Comparison of ENCODE assay signal across 8 cellular contexts in genomic region chr19:17949956-17950309, GRCh38. TPM values are rescaled to one million over a fixed set of nuclear protein-coding genes. Genes with fewer than 3 reads are reported as not detected.
A peak's percentile ranks its signal among the peaks of the same experiment; 100 is the strongest.
DNase-seq lines count a peak whose midpoint lies in the region; ATAC-seq and TF ChIP-seq lines count a peak whose summit lies in the region.

No MANE protein-coding gene starts in this region.

- peaks cover 58% of the 10 kb centered on the region for H3K27me3 Mint-ChIP-seq in activated CD8-positive, alpha-beta memory T cell treated with anti-CD3 and anti-CD28 coated beads, Interleukin-2, amount 10 ng/mL, durations not matched to agents 7 days and 5 days
- peaks cover 53% of the 10 kb centered on the region for H3K27me3 Mint-ChIP-seq in central memory CD8-positive, alpha-beta T cell
- H3K27me3 Mint-ChIP-seq in progenitor cell of endocrine pancreas = peaks cover 14% of the 10 kb centered on the region

- TF ChIP-seq CTCF in progenitor cell of endocrine pancreas (IDR thresholded peaks at IDR 0.05; ENCODE audit: unreplicated experiment) = no peak
- TF ChIP-seq CTCF in omental fat pad (IDR thresholded peaks at IDR 0.05) = no peak

- no peak for DNase-seq in activated CD8-positive, alpha-beta memory T cell treated with anti-CD3 and anti-CD28 coated beads, Interleukin-2, amount 10 ng/mL, durations not matched to agents 7 days and 5 days
- DNase-seq in activated CD8-positive, alpha-beta memory T cell treated with anti-CD3 and anti-CD28 coated beads, Interleukin-2, amount 50 U/mL, for 4 hours = no peak
- peak; percentile 58 for DNase-seq in NCI-H2107 treated with DMSO at 0.1 percent for 48 hours (lab: John Stamatoyannopoulos, UW; ENCODE audit: unreplicated experiment)
- DNase-seq in central memory CD8-positive, alpha-beta T cell (ENCODE audit: low spot score in 2 of 2) = no peak
- no peak for DNase-seq in progenitor cell of endocrine pancreas (ENCODE audit: low spot score, unreplicated experiment)
- DNase-seq in middle frontal gyrus (ENCODE audit: extremely low spot score, low spot score) = no peak
- no peak for DNase-seq in omental fat pad (ENCODE audit: low spot score)

- no peaks in the 10 kb centered on the region for H3K9me3 Mint-ChIP-seq in activated CD8-positive, alpha-beta memory T cell treated with anti-CD3 and anti-CD28 coated beads, Interleukin-2, amount 10 ng/mL, durations not matched to agents 7 days and 5 days (ENCODE audit: low read depth)
- no peaks in the 10 kb centered on the region for H3K9me3 Mint-ChIP-seq in central memory CD8-positive, alpha-beta T cell
- no peaks in the 10 kb centered on the region for H3K9me3 Mint-ChIP-seq in progenitor cell of endocrine pancreas (ENCODE audit: low read depth)

- H3K4me1 Mint-ChIP-seq in activated CD8-positive, alpha-beta memory T cell treated with anti-CD3 and anti-CD28 coated beads, Interleukin-2, amount 10 ng/mL, durations not matched to agents 7 days and 5 days = peaks cover 36% of the 10 kb centered on the region
- peaks cover 52% of the 10 kb centered on the region for H3K4me1 Mint-ChIP-seq in central memory CD8-positive, alpha-beta T cell
- peaks cover 26% of the 10 kb centered on the region for H3K4me1 Mint-ChIP-seq in progenitor cell of endocrine pancreas (ENCODE audit: low read depth)

- H3K4me3 Mint-ChIP-seq in activated CD8-positive, alpha-beta memory T cell treated with anti-CD3 and anti-CD28 coated beads, Interleukin-2, amount 10 ng/mL, durations not matched to agents 7 days and 5 days = peak overlapping the region; percentile 47
- H3K4me3 Mint-ChIP-seq in central memory CD8-positive, alpha-beta T cell = peak overlapping the region; percentile 86
- peak overlapping the region; percentile 79 for H3K4me3 Mint-ChIP-seq in progenitor cell of endocrine pancreas (ENCODE audit: low read depth)

- CTCF ChIA-PET in activated CD8-positive, alpha-beta memory T cell treated with anti-CD3 and anti-CD28 coated beads, Interleukin-2, amount 10 ng/mL, durations not matched to agents 7 days and 5 days (lab: Charles Lee) = interaction anchor here (1.2 kb wide), 1 partner anchor 12 kb away, joined by 6 read pairs; no protein-coding TSS in a partner anchor

- no peak overlapping the region for H3K27ac Mint-ChIP-seq in activated CD8-positive, alpha-beta memory T cell treated with anti-CD3 and anti-CD28 coated beads, Interleukin-2, amount 10 ng/mL, durations not matched to agents 7 days and 5 days
- H3K27ac Mint-ChIP-seq in central memory CD8-positive, alpha-beta T cell (ENCODE audit: low read depth) = peak overlapping the region; percentile 95
- peak overlapping the region; percentile 95 for H3K27ac Mint-ChIP-seq in progenitor cell of endocrine pancreas

- ATAC-seq in activated CD8-positive, alpha-beta memory T cell treated with anti-CD3 and anti-CD28 coated beads, Interleukin-2, amount 10 ng/mL, durations not matched to agents 7 days and 5 days = no peak
- no peak for ATAC-seq in central memory CD8-positive, alpha-beta T cell (replicated peaks; ENCODE audit: extremely low read depth, poor library complexity, severe bottlenecking)
- no peak for ATAC-seq in GM19463 (IDR thresholded peaks at IDR 0.05; ENCODE audit: unreplicated experiment)
- no peak for ATAC-seq in omental fat pad (ENCODE audit: low FRiP score)

- H3K36me3 Mint-ChIP-seq in activated CD8-positive, alpha-beta memory T cell treated with anti-CD3 and anti-CD28 coated beads, Interleukin-2, amount 10 ng/mL, durations not matched to agents 7 days and 5 days = no peaks in the 10 kb centered on the region
- H3K36me3 Mint-ChIP-seq in central memory CD8-positive, alpha-beta T cell (ENCODE audit: insufficient read depth) = peaks cover 31% of the 10 kb centered on the region
- H3K36me3 Mint-ChIP-seq in progenitor cell of endocrine pancreas (ENCODE audit: insufficient read depth) = no peaks in the 10 kb centered on the region

RNA-seq across cellular contexts. Expression of gene KCNN1, which starts 17.0 kb away (rescaled TPM):
- total RNA-seq in activated CD8-positive, alpha-beta memory T cell treated with anti-CD3 and anti-CD28 coated beads, Interleukin-2, amount 10 ng/mL, durations not matched to agents 7 days and 5 days = under 1 TPM in 1 of 2 experiments, not detected in 1; 0.21 TPM
- total RNA-seq in progenitor cell of endocrine pancreas (19.6 and 20.3 TPM in 2 replicates), omental fat pad (1 to 10 TPM in 1 of 4 donors, under 1 TPM in 2, not detected in 1; 0.12 to 1.0 (median 0.88) TPM)

RNA-seq across cellular contexts. Expression of gene CCDC124, which starts 17.1 kb away (rescaled TPM):
- 100 to 1,000 TPM in 1 of 2 experiments, 10 to 100 TPM in 1; 83.8 to 101 TPM for total RNA-seq in activated CD8-positive, alpha-beta memory T cell treated with anti-CD3 and anti-CD28 coated beads, Interleukin-2, amount 10 ng/mL, durations not matched to agents 7 days and 5 days
- 80.2 and 84.3 TPM in 2 replicates for total RNA-seq in progenitor cell of endocrine pancreas
- total RNA-seq in omental fat pad = 10 to 100 TPM; 34.7 to 73.4 (median 49.5) TPM

RNA-seq across cellular contexts. Expression of gene ARRDC2, which starts 58.0 kb away (rescaled TPM):
- total RNA-seq in activated CD8-positive, alpha-beta memory T cell treated with anti-CD3 and anti-CD28 coated beads, Interleukin-2, amount 10 ng/mL, durations not matched to agents 7 days and 5 days = 10 to 100 TPM; 35.3 to 45.2 TPM
- total RNA-seq in progenitor cell of endocrine pancreas (3.3 and 4.3 TPM in 2 replicates), omental fat pad (100 to 1,000 TPM in 1 of 4 donors, 10 to 100 TPM in 3; 16.0 to 117 (median 30.3) TPM)

Comparison
In these comparisons a context has a peak if more than half of its experiments do, and no peak if none do; other contexts are left out.
1. RNA of gene KCNN1, which starts 17.0 kb away (total RNA-seq): 19.6 to 20.3 TPM in progenitor cell of endocrine pancreas; 0.12 to 1.0 TPM in omental fat pad and 0.21 TPM in activated CD8-positive, alpha-beta memory T cell treated with anti-CD3 and anti-CD28 coated beads, Interleukin-2, amount 10 ng/mL, durations not matched to agents 7 days and 5 days; every median in the first group is over 10 times any median in the second.
2. Peak in every context shown above with its lines, with median percentiles within 50 percentile points of each other: H3K4me3 Mint-ChIP-seq.